ENCODE assay signal across 8 cellular contexts in the genomic region with DNA sequence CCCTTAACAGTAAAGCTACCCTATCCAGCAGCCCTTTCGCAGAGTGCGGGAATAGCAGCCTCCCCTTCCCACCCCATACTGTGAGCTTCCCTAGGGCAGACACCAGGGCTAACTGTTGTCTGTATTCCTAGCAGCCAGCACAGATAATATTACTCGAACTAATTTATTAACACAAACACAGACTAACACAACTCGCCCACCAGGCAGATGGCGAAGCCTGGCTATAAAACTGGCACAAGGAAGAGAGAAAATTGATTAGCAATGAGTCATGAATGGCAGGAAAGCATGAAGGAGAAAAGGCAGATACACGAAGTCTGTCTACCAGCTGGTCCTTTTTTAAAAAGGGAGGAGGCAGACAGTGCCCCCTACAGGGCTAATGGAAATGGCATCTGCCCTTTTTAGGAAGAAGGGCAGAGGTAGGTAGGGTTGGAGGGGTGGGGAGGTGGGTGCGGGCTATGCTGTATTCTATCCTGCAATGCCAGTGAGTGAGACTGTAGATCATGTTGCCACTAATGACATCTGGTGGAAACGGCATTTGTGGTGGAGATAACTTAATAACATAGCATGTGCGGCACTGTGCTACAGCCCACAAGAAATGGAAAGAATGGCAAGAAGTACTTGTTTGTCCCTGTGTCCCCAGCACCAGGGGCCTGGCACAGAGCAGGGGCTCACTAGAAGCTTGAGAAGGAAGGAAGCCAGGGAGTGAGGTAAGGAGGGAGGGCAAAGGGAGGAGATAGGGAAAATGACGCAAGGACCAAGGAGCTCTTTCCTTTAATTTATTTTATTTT. TPM values are rescaled to one million over a fixed set of nuclear protein-coding genes. Genes with fewer than 3 reads are reported as not detected.
A peak's percentile ranks its signal among the peaks of the same experiment; 100 is the strongest.
DNase-seq lines count a peak whose midpoint lies in the region; ATAC-seq and TF ChIP-seq lines count a peak whose summit lies in the region.

No MANE protein-coding gene starts in this region.

- peaks cover 0 to 2% (median 0%) of the 10 kb centered on the region in 7 donors for H3K9me3 Mint-ChIP-seq in CD4-positive, CD25-positive, alpha-beta regulatory T cell
- H3K9me3 Mint-ChIP-seq in stimulated activated memory B cell treated with anti-CD40 and anti-IgM and Interleukin-4, amounts not matched to agents 10 μg/mL and 1 μg/mL and 100 μg/mL, for 72 hours: peaks cover 5% of the 10 kb centered on the region

- TF ChIP-seq POLR2A in uterus (IDR thresholded peaks at IDR 0.05): no peak

- ATAC-seq in CD4-positive, CD25-positive, alpha-beta regulatory T cell (ENCODE audit: low read depth in 2 of 2): peak in 1 of 2 donors; percentile 73
- peak; percentile 47 for ATAC-seq in PC-3
- ATAC-seq in stimulated activated memory B cell treated with anti-CD40 and anti-IgM and Interleukin-4, amounts not matched to agents 10 μg/mL and 1 μg/mL and 100 μg/mL, for 72 hours: no peak

- H4K20me1 ChIP-seq in PC-3 (ENCODE audit: low read length): no peaks in the 10 kb centered on the region

- H3K4me2 ChIP-seq in PC-3 (ENCODE audit: low read length) (peak overlapping the region; percentile 56), parathyroid adenoma (ENCODE audit: low read length) (no peak overlapping the region)

- H3K27me3 ChIP-seq in CD4-positive, CD25-positive, alpha-beta regulatory T cell (ENCODE audit: control insufficient read depth, insufficient read depth, low read length): peaks cover 11% of the 10 kb centered on the region
- H3K27me3 ChIP-seq in PC-3 (ENCODE audit: low read length): no peaks in the 10 kb centered on the region
- H3K27me3 ChIP-seq in parathyroid adenoma (ENCODE audit: control insufficient read depth, insufficient read depth, low read length): no peaks in the 10 kb centered on the region
- no peaks in the 10 kb centered on the region for H3K27me3 ChIP-seq in uterus

- peak; percentile 7 to 74 (median 20) for DNase-seq in CD4-positive, CD25-positive, alpha-beta regulatory T cell
- peak; percentile 85 for DNase-seq in HS-27A (ENCODE audit: low read depth)
- DNase-seq in PC-3: peak; percentile 94
- peak; percentile 43 for DNase-seq in activated T-cell treated with anti-CD3 and anti-CD28 coated beads for 48 hours (ENCODE audit: low read depth)
- DNase-seq in fibroblast of pulmonary artery (ENCODE audit: low read depth): peak; percentile 80
- DNase-seq in uterus: no peak

- BruUV-seq in PC-3 (replicated peaks; lab: Mats Ljungman, UMichigan): no TSS peak

- H2AFZ ChIP-seq in PC-3 (ENCODE audit: low read length): peak overlapping the region; percentile 56
- H2AFZ ChIP-seq in parathyroid adenoma: no peak overlapping the region

- CTCF ChIA-PET in PC-3 (lab: Charles Lee): interaction anchor here (0.5 to 1.9 kb wide), 9 partner anchors 29 to 1790 kb away, joined by 3 to 12 read pairs (median 5); a partner anchor contains a TSS

- H3K79me2 ChIP-seq in PC-3 (ENCODE audit: low read length) (no peaks in the 10 kb centered on the region), parathyroid adenoma (no peaks in the 10 kb centered on the region)

- H3K36me3 Mint-ChIP-seq in CD4-positive, CD25-positive, alpha-beta regulatory T cell: peaks cover 3% of the 10 kb centered on the region
- no peaks in the 10 kb centered on the region for H3K36me3 Mint-ChIP-seq in stimulated activated memory B cell treated with anti-CD40 and anti-IgM and Interleukin-4, amounts not matched to agents 10 μg/mL and 1 μg/mL and 100 μg/mL, for 72 hours

- no peaks in the 10 kb centered on the region for H3K36me3 ChIP-seq in CD4-positive, CD25-positive, alpha-beta regulatory T cell (ENCODE audit: control insufficient read depth, insufficient read depth, low read length)
- H3K36me3 ChIP-seq in PC-3 (ENCODE audit: low read depth, low read length) (no peaks in the 10 kb centered on the region), parathyroid adenoma (ENCODE audit: control insufficient read depth, insufficient read depth, low read length) (no peaks in the 10 kb centered on the region), uterus (no peaks in the 10 kb centered on the region)

- no peak overlapping the region for H3K4me3 ChIP-seq in CD4-positive, CD25-positive, alpha-beta regulatory T cell (ENCODE audit: low read depth, low read length)
- H3K4me3 ChIP-seq in PC-3 (ENCODE audit: low read length): no peak overlapping the region; the same call in 1 of the 2 replicates
- no peak overlapping the region for H3K4me3 ChIP-seq in fibroblast of pulmonary artery (replicated peaks; ENCODE audit: low read depth, low read length)
- H3K4me3 ChIP-seq in parathyroid adenoma (ENCODE audit: low read depth, low read length): no peak overlapping the region
- H3K4me3 ChIP-seq in uterus: no peak overlapping the region

- TF ChIP-seq CTCF in PC-3 (conservative IDR thresholded peaks at IDR 0.05; ENCODE audit: low read depth, low read length) (peak; percentile 94), fibroblast of pulmonary artery (IDR thresholded peaks at IDR 0.05; ENCODE audit: low read length, missing control alignments) (peak; percentile 79), parathyroid adenoma (IDR thresholded peaks at IDR 0.05) (peak; percentile 24), uterus (IDR thresholded peaks at IDR 0.05) (peak; percentile 24 to 45 (median 36))

- no peak overlapping the region for H3K27ac ChIP-seq in CD4-positive, CD25-positive, alpha-beta regulatory T cell (ENCODE audit: insufficient read depth, low read length, poor library complexity, severe bottlenecking)
- H3K27ac ChIP-seq in PC-3 (ENCODE audit: low read length) (no peak overlapping the region), parathyroid adenoma (no peak overlapping the region), uterus (peak overlapping the region in 1 of 2 donors; percentile 0)

- no peaks in the 10 kb centered on the region for H3K9me3 ChIP-seq in CD4-positive, CD25-positive, alpha-beta regulatory T cell (ENCODE audit: control insufficient read depth in 2 of 2, low read length in 2 of 2)
- no peaks in the 10 kb centered on the region for H3K9me3 ChIP-seq in PC-3 (ENCODE audit: low read length)
- H3K9me3 ChIP-seq in parathyroid adenoma (ENCODE audit: control insufficient read depth, low read length): no peaks in the 10 kb centered on the region
- H3K9me3 ChIP-seq in uterus: peaks cover 0 to 10% of the 10 kb centered on the region in 2 donors

- peaks cover 16% of the 10 kb centered on the region for H3K27me3 Mint-ChIP-seq in CD4-positive, CD25-positive, alpha-beta regulatory T cell
- peaks cover 57% of the 10 kb centered on the region for H3K27me3 Mint-ChIP-seq in stimulated activated memory B cell treated with anti-CD40 and anti-IgM and Interleukin-4, amounts not matched to agents 10 μg/mL and 1 μg/mL and 100 μg/mL, for 72 hours

- POLR2A ChIA-PET in PC-3 (lab: Charles Lee; ENCODE audit: unreplicated experiment): no interaction called here

- no peaks in the 10 kb centered on the region for H3K4me1 ChIP-seq in CD4-positive, CD25-positive, alpha-beta regulatory T cell (ENCODE audit: control insufficient read depth, insufficient read depth, low read length, poor library complexity, severe bottlenecking)
- H3K4me1 ChIP-seq in PC-3 (ENCODE audit: insufficient read depth, low read length) (peaks cover 26% of the 10 kb centered on the region), parathyroid adenoma (no peaks in the 10 kb centered on the region), uterus (no peaks in the 10 kb centered on the region)

- no peaks in the 10 kb centered on the region for H3F3A ChIP-seq in PC-3 (ENCODE audit: low read length, unreplicated experiment)

- H3K4me1 Mint-ChIP-seq in CD4-positive, CD25-positive, alpha-beta regulatory T cell: peaks cover 0 to 11% (median 1%) of the 10 kb centered on the region in 4 donors
- peaks cover 20% of the 10 kb centered on the region for H3K4me1 Mint-ChIP-seq in stimulated activated memory B cell treated with anti-CD40 and anti-IgM and Interleukin-4, amounts not matched to agents 10 μg/mL and 1 μg/mL and 100 μg/mL, for 72 hours

- H3K9ac ChIP-seq in PC-3 (ENCODE audit: low read length) (no peak overlapping the region), parathyroid adenoma (no peak overlapping the region)

- no peaks in the 10 kb centered on the region for H3K9me2 ChIP-seq in PC-3 (replicated peaks; ENCODE audit: low read length)

- intact Hi-C loops in PC-3 (cut with micrococcal nuclease) (loop anchor here (2.0 kb wide), 1 partner anchor 50 kb away; no protein-coding TSS in a partner anchor), uterus (cut with DNase I; ENCODE audit: low total_unique reads) (loop anchor here (5.0 kb wide), 1 partner anchor 87 kb away; a partner anchor contains a TSS)

- H3K4me3 Mint-ChIP-seq in CD4-positive, CD25-positive, alpha-beta regulatory T cell: no peak overlapping the region
- H3K4me3 Mint-ChIP-seq in stimulated activated memory B cell treated with anti-CD40 and anti-IgM and Interleukin-4, amounts not matched to agents 10 μg/mL and 1 μg/mL and 100 μg/mL, for 72 hours: no peak overlapping the region

- peak overlapping the region in 1 of 3 donors; percentile 86 for H3K27ac Mint-ChIP-seq in CD4-positive, CD25-positive, alpha-beta regulatory T cell
- H3K27ac Mint-ChIP-seq in stimulated activated memory B cell treated with anti-CD40 and anti-IgM and Interleukin-4, amounts not matched to agents 10 μg/mL and 1 μg/mL and 100 μg/mL, for 72 hours: no peak overlapping the region

RNA-seq across cellular contexts. Expression of a gene that starts 30.6 kb away (rescaled TPM):
- total RNA-seq in CD4-positive, CD25-positive, alpha-beta regulatory T cell: 42.5 TPM
- polyA plus RNA-seq in CD4-positive, CD25-positive, alpha-beta regulatory T cell: 10 to 100 TPM; 12.5 to 14.9 (median 13.2) TPM
- 63.4 and 122 TPM in 2 replicates for total RNA-seq in PC-3 (2014; rRNA removed)
- 10 to 100 TPM; 30.9 to 70.1 (median 51.3) TPM for total RNA-seq in uterus

Comparison
In these comparisons a context has a peak if more than half of its experiments do, and no peak if none do; other contexts are left out.
1. DNase-seq: peak in CD4-positive, CD25-positive, alpha-beta regulatory T cell (3 of 3), HS-27A (single experiment), PC-3 (single experiment), activated T-cell treated with anti-CD3 and anti-CD28 coated beads for 48 hours (single experiment) and fibroblast of pulmonary artery (single experiment); none in uterus (0 of 2).
2. CTCF ChIP-seq: peak in every context shown above with its lines; median percentile 94 in PC-3; 79 in fibroblast of pulmonary artery; 36 in uterus; 24 in parathyroid adenoma.